Comparison of ENCODE assay signal across 11 cellular contexts in the genomic region with DNA sequence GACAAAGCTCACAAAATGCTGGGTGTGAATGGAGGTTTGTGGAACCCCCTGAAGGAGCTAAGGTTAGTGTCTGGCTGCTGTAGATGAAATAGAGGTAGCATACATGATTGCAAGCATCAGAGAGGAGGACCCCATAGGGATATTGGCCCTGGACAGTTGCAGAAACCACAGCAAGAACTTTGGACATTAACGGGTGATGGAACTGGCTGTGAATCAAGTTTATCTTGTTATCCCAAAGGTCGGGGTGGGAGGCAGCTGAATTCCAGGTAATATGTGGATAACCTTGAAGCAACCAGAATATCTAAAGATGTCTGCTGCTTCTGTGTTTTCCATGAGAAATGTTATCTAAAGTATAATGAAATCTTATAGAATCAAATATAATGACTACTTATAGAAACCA.
"Had no signal": no experiment of that assay in that cellular context is flagged by ENCODE, and none has a peak within 500 bp of the region (broad histone marks: within the 10 kb centered on the region; RNA-seq: fewer than 3 reads in every experiment).

No MANE protein-coding gene starts in this region.

- H3K4me3 ChIP-seq: GM23248, GM23338, HAP-1 had no signal

- H3K36me3 ChIP-seq: HAP-1 had no signal

- DNase-seq: GM23248, GOT3, H7, H9, HCEC 1CT, HFFc6 had no signal

- H3K4me1 ChIP-seq: HAP-1 had no signal

- H3K9ac ChIP-seq: GM23248 had no signal

- H2AFZ ChIP-seq: GM23248, GM23338 had no signal

- H3K4me2 ChIP-seq: GM23338 had no signal

- H3K9me3 ChIP-seq: HAP-1 had no signal

- ATAC-seq: GM23338, HCT116 had no signal

- H3K27ac ChIP-seq: GM23248 had no signal

- FAIRE-seq: H1, H54 had no signal
